ENCODE assay signal across 1 cellular context in genomic region chr11:93198221-93198650, GRCh38.
TF ChIP-seq lines count a peak whose summit lies in the region.

No MANE protein-coding gene starts in this region.

TF ChIP-seq in GM12878, 131 proteins besides CTCF, POLR2A, EP300 and RAD21 (continued from another document):
- TF ChIP-seq SRF (IDR thresholded peaks at IDR 0.05; ENCODE audit: low read depth in 2 of 2, low read length in 2 of 2) = no peak
- TF ChIP-seq KAT2A (conservative IDR thresholded peaks at IDR 0.05; ENCODE audit: control insufficient read depth, low read depth, low read length) = no peak
- TF ChIP-seq SMC3 (IDR thresholded peaks at IDR 0.05; ENCODE audit: borderline replicate concordance, low read length) = no peak
- no peak for TF ChIP-seq CEBPB (IDR thresholded peaks at IDR 0.05; ENCODE audit: borderline replicate concordance in 1 of 2, low read depth in 2 of 2, low read length in 2 of 2)
- no peak for TF ChIP-seq RELB (IDR thresholded peaks at IDR 0.05; ENCODE audit: low read depth)
- TF ChIP-seq TBL1XR1 (IDR thresholded peaks at IDR 0.05; ENCODE audit: low read depth, low read length) = no peak
